8 cellular contexts compared by ENCODE assay signal in genomic region chr11:2533642-2534115, GRCh38.
A peak's percentile ranks its signal among the peaks of the same experiment; 100 is the strongest.
DNase-seq lines count a peak whose midpoint lies in the region; ATAC-seq, FAIRE-seq and TF ChIP-seq lines count a peak whose summit lies in the region.

No MANE protein-coding gene starts in this region.

- intact Hi-C loops in endothelial cell of umbilical vein (cut with micrococcal nuclease), result loop anchor here (1.0 to 10.0 kb wide), 9 partner anchors 165 to 884 kb away; partner anchors contain the start of genes KCNQ1OT1 and NAP1L4

- no peak overlapping the region for H3K27ac Mint-ChIP-seq in T-helper 2 cell treated with Interferon-gamma antibody and Interleukin-4, amounts not matched to agents 5 μg/mL and 100 μg/mL, for 36 hours

- H3K9me3 Mint-ChIP-seq in T-helper 2 cell treated with Interferon-gamma antibody and Interleukin-4, amounts not matched to agents 5 μg/mL and 100 μg/mL, for 36 hours, result no peaks in the 10 kb centered on the region

- H3K9me1 ChIP-seq in endothelial cell of umbilical vein (replicated peaks; ENCODE audit: control insufficient read depth, extremely low read depth, insufficient read depth, low read length), result no peaks in the 10 kb centered on the region

- DNase-seq in ACHN (peak; percentile 90), H4 (ENCODE audit: low spot score) (peak; percentile 95), endothelial cell of umbilical vein (ENCODE audit: low read depth, low spot score) (peak; percentile 38), mucosa of gallbladder (ENCODE audit: low spot score) (peak; percentile 67), urothelium cell line (ENCODE audit: low spot score) (peak; percentile 93)
- no peak for DNase-seq in T-helper 2 cell treated with Interferon-gamma antibody and Interleukin-4, amounts not matched to agents 5 μg/mL and 100 μg/mL, for 36 hours (ENCODE audit: low spot score)

- H3K4me3 Mint-ChIP-seq in T-helper 2 cell treated with Interferon-gamma antibody and Interleukin-4, amounts not matched to agents 5 μg/mL and 100 μg/mL, for 36 hours, result no peak overlapping the region

- no peaks in the 10 kb centered on the region for H3K79me2 ChIP-seq in endothelial cell of umbilical vein (ENCODE audit: control insufficient read depth, insufficient read depth, low read length)

- CTCF ChIA-PET in endothelial cell of umbilical vein (lab: Charles Lee), result interaction anchor here (0.7 to 8.5 kb wide), 31 partner anchors 10 to 884 kb away, joined by 3 to 711 read pairs (median 4); partner anchors contain the start of genes CDKN1C and PHLDA2

- POLR2A ChIA-PET in endothelial cell of umbilical vein (lab: Charles Lee), result interaction anchor here (0.8 to 1.9 kb wide), 3 partner anchors 358 to 396 kb away, joined by 3 to 9 read pairs (median 4); partner anchors contain the start of gene PHLDA2

- no peaks in the 10 kb centered on the region for H3K27me3 ChIP-seq in endothelial cell of umbilical vein (ENCODE audit: control insufficient read depth in 2 of 2, insufficient read depth in 2 of 2, low read length in 2 of 2)

- H3K36me3 ChIP-seq in endothelial cell of umbilical vein (ENCODE audit: control insufficient read depth in 2 of 2, extremely low read depth in 1 of 2, insufficient read depth in 2 of 2, low read length in 2 of 2), result no peaks in the 10 kb centered on the region

- H3K4me1 Mint-ChIP-seq in T-helper 2 cell treated with Interferon-gamma antibody and Interleukin-4, amounts not matched to agents 5 μg/mL and 100 μg/mL, for 36 hours (ENCODE audit: low read depth), result peaks cover 12% of the 10 kb centered on the region

- H3K4me3 ChIP-seq in endothelial cell of umbilical vein (replicated peaks in 1 of 3; ENCODE audit: insufficient read depth in 1 of 3, low read depth in 1 of 3, low read length in 3 of 3), result no peak overlapping the region

- H3K9me3 ChIP-seq in endothelial cell of umbilical vein (replicated peaks; ENCODE audit: control insufficient read depth, insufficient read depth, low read length), result no peaks in the 10 kb centered on the region

- peak; percentile 84 for ATAC-seq in SK-N-SH treated with all-trans-retinoic acid at 6 μM for 48 hours
- ATAC-seq in GM21515 (IDR thresholded peaks at IDR 0.05; ENCODE audit: unreplicated experiment), result no peak

- no peak for TF ChIP-seq CTCF in endothelial cell of umbilical vein (IDR thresholded peaks at IDR 0.05; ENCODE audit: extremely low read depth in 1 of 2, insufficient read depth in 1 of 2, low read depth in 1 of 2, low read length in 2 of 2)

- H3K4me2 ChIP-seq in endothelial cell of umbilical vein (ENCODE audit: insufficient read depth, low read length), result no peak overlapping the region

- no peak overlapping the region for H2AFZ ChIP-seq in endothelial cell of umbilical vein (ENCODE audit: low read depth, low read length)

- H3K36me3 Mint-ChIP-seq in T-helper 2 cell treated with Interferon-gamma antibody and Interleukin-4, amounts not matched to agents 5 μg/mL and 100 μg/mL, for 36 hours (ENCODE audit: low read depth), result no peaks in the 10 kb centered on the region

- H3K4me1 ChIP-seq in endothelial cell of umbilical vein (ENCODE audit: control insufficient read depth, extremely low read depth, insufficient read depth, low read length), result peaks cover 9% of the 10 kb centered on the region

- no peak overlapping the region for H3K27ac ChIP-seq in endothelial cell of umbilical vein (ENCODE audit: insufficient read depth, low read depth, low read length)

- dilution Hi-C loops in endothelial cell of umbilical vein (cut with MboI; ENCODE audit: extremely low pct_ligation_motif_present, low sequenced_read_pairs), result no loop called here

- in situ Hi-C loops in ACHN (cut with HindIII; ENCODE audit: low pct_ligation_motif_present, low pct_unique_long_range_greater_than_20kb, low sequenced_read_pairs), result no loop called here

- H3K27me3 Mint-ChIP-seq in T-helper 2 cell treated with Interferon-gamma antibody and Interleukin-4, amounts not matched to agents 5 μg/mL and 100 μg/mL, for 36 hours (ENCODE audit: low read depth), result no peaks in the 10 kb centered on the region

- FAIRE-seq in endothelial cell of umbilical vein (lab: Jason Lieb, UNC) (peak; percentile 65), urothelium cell line (lab: Jason Lieb, UNC) (no peak)

- no peak for TF ChIP-seq POLR2A in endothelial cell of umbilical vein (IDR thresholded peaks at IDR 0.05; ENCODE audit: low read depth, low read length)

- no peaks in the 10 kb centered on the region for H4K20me1 ChIP-seq in endothelial cell of umbilical vein (replicated peaks; ENCODE audit: control insufficient read depth, extremely low read depth, insufficient read depth, low read length)

- H3K9ac ChIP-seq in endothelial cell of umbilical vein (replicated peaks; ENCODE audit: extremely low read depth, insufficient read depth, low read length), result no peak overlapping the region

- no TSS peak for BruUV-seq in endothelial cell of umbilical vein (replicated peaks; lab: Mats Ljungman, UMichigan)

TF ChIP-seq in SK-N-SH treated with all-trans-retinoic acid at 6 μM for 48 hours, 23 proteins besides CTCF, POLR2A, EP300 and RAD21 (continues in another document):
- TF ChIP-seq ARNTL (CRISPR knock-in tag; IDR thresholded peaks at IDR 0.05; ENCODE audit: borderline replicate concordance, low read depth), result no peak
- TF ChIP-seq TSHZ2 (CRISPR knock-in tag; IDR thresholded peaks at IDR 0.05), result no peak
- TF ChIP-seq TOX (CRISPR knock-in tag; IDR thresholded peaks at IDR 0.05; ENCODE audit: borderline replicate concordance), result no peak
- no peak for TF ChIP-seq TCF4 (CRISPR knock-in tag; IDR thresholded peaks at IDR 0.05; ENCODE audit: borderline replicate concordance)
- no peak for TF ChIP-seq ZNF70 (CRISPR knock-in tag; IDR thresholded peaks at IDR 0.05)
- no peak for TF ChIP-seq GLIS3 (CRISPR knock-in tag; IDR thresholded peaks at IDR 0.05)
- no peak for TF ChIP-seq ZNF8 (CRISPR knock-in tag; IDR thresholded peaks at IDR 0.05)
- TF ChIP-seq BACH2 (CRISPR knock-in tag; IDR thresholded peaks at IDR 0.05; ENCODE audit: borderline replicate concordance), result no peak
- TF ChIP-seq ZFP3 (CRISPR knock-in tag; IDR thresholded peaks at IDR 0.05), result no peak
- no peak for TF ChIP-seq ESRRG (CRISPR knock-in tag; IDR thresholded peaks at IDR 0.05)

TF ChIP-seq in endothelial cell of umbilical vein, 7 proteins besides CTCF, POLR2A, EP300 and RAD21:
- TF ChIP-seq FOS (IDR thresholded peaks at IDR 0.05; ENCODE audit: borderline replicate concordance, insufficient read depth, low read length), result no peak
- TF ChIP-seq MAX (IDR thresholded peaks at IDR 0.05; ENCODE audit: insufficient read depth, insufficient read length), result no peak
- peak; percentile 13 for TF ChIP-seq POLR2AphosphoS5 (IDR thresholded peaks at IDR 0.05; ENCODE audit: insufficient read depth, low read depth, low read length)
- TF ChIP-seq JUN (IDR thresholded peaks at IDR 0.05; ENCODE audit: borderline replicate concordance, insufficient read depth, insufficient read length, low read depth), result peak; percentile 40
